ENCODE assay signal across 1 cellular context in genomic region chr10:43421519-43421918, GRCh38.
TF ChIP-seq lines count a peak whose summit lies in the region.

No MANE protein-coding gene starts in this region.

TF ChIP-seq in HepG2, 621 proteins besides CTCF, POLR2A, EP300 and RAD21:
- TF ChIP-seq ZNF30 (CRISPR knock-in tag; IDR thresholded peaks at IDR 0.05) (no peak), ZNF569 (CRISPR knock-in tag; IDR thresholded peaks at IDR 0.05; ENCODE audit: borderline replicate concordance) (0 out of 2 replicates have a peak, but pooled peaks have one; percentile 17), PTBP1 (IDR thresholded peaks at IDR 0.05; ENCODE audit: low read depth, low read length, poor library complexity, severe bottlenecking) (no peak), SP5 (CRISPR knock-in tag; IDR thresholded peaks at IDR 0.05; ENCODE audit: borderline replicate concordance, low read depth) (no peak), CHD4 (IDR thresholded peaks at IDR 0.05; ENCODE audit: borderline replicate concordance, low read length) (peak; percentile 25; the same call in 1 of the 2 replicates)
